ENCODE assay signal across 9 cellular contexts in the genomic region with DNA sequence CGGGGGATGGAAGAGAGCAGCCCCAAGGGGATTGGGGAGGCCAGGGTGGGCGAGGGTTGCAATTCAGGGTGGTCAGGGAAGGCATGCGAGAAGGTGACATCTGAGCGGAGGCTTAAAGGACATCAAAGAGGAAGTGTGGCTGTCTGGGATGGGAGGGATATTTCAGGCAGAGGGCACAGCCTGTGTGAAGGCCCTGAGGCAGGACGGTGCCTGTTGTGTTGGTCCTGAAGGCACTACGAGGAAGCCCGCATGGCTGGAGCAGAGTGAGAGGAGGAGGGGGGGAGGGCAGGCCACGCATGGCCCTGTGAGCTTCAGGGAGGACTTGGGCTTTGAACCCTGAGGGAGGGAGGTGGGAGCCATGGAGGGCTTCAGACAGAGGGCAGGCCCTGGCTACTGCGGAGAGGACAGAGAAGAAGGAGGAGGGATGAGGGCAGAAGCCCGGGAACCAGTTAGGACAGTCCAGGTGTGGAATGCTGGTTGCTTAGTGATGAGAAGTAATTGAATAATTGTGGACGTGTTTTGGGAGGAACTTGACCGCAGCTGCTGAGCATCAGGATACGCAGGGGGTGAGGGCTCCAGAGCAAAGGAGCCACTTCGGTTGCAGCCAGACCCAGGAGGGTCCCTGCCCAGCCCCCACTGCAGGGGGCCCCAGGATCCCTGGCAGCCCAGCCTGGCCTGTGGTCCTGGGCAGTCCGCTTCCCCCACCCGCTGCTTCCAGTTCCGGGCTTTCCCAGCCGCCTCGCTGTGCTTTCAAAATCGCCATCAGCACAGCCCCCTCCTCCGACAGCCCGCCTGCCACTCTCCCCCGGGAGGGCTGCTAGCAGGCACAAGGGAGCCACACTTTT. TPM values are rescaled to one million over a fixed set of nuclear protein-coding genes. Genes with fewer than 3 reads are reported as not detected.
DNase-seq lines count a peak whose midpoint lies in the region; ATAC-seq and TF ChIP-seq lines count a peak whose summit lies in the region.
"Had no signal": no experiment of that assay in that cellular context is flagged by ENCODE, and none has a peak within 500 bp of the region (broad histone marks: within the 10 kb centered on the region; RNA-seq: fewer than 3 reads in every experiment).

No MANE protein-coding gene starts in this region.

- CTCF ChIA-PET in CD4-positive, alpha-beta memory T cell (lab: Charles Lee; ENCODE audit: partially characterized antibody), result no interaction called here

- peak; percentile 67 to 74 for ATAC-seq in right cardiac atrium

- H3K4me1 ChIP-seq in adrenal gland (replicated peaks in 1 of 2), result peaks cover 14 to 23% of the 10 kb centered on the region in 2 donors
- peaks cover 9% of the 10 kb centered on the region for H3K4me1 ChIP-seq in right cardiac atrium (ENCODE audit: control insufficient read depth, insufficient read depth, low read length)
- H3K4me1 ChIP-seq in CD4-positive, alpha-beta memory T cell (ENCODE audit: insufficient read depth, low read length), result no peaks in the 10 kb centered on the region

- H3K27me3 Mint-ChIP-seq in immature natural killer cell (ENCODE audit: low read depth in 3 of 3), result peaks cover 0 to 7% (median 5%) of the 10 kb centered on the region in 3 donors
- peaks cover 10 to 15% of the 10 kb centered on the region in 2 donors for H3K27me3 Mint-ChIP-seq in CD4-positive, alpha-beta memory T cell

- POLR2A ChIA-PET in CD4-positive, alpha-beta memory T cell (lab: Charles Lee; ENCODE audit: partially characterized antibody), result no interaction called here

- TF ChIP-seq POLR2A in adrenal gland (IDR thresholded peaks at IDR 0.05), result peak in 1 of 2 donors; percentile 31

- no peak overlapping the region for H3K4me3 Mint-ChIP-seq in immature natural killer cell
- peak overlapping the region in 1 of 8 donors; percentile 57 for H3K4me3 Mint-ChIP-seq in CD4-positive, alpha-beta memory T cell
- H3K4me3 Mint-ChIP-seq: activated T-cell treated with anti-CD3 and anti-CD28 coated beads, Interleukin-2, amount 50 U/mL, for 4 hours had no signal

- intact Hi-C loops in adrenal gland (cut with DNase I) (no loop called here), right cardiac atrium (cut with DNase I) (loop anchor here in 2 of 4 donors (5.0 to 10.0 kb wide), 2 partner anchors 44 to 51 kb away; a partner anchor contains a TSS)
- intact Hi-C loops in CD4-positive, alpha-beta memory T cell (cut with micrococcal nuclease), result no loop called here

- H3K36me3 Mint-ChIP-seq in immature natural killer cell, result no peaks in the 10 kb centered on the region
- H3K36me3 Mint-ChIP-seq in CD4-positive, alpha-beta memory T cell, result no peaks in the 10 kb centered on the region

- H3K9me3 Mint-ChIP-seq in immature natural killer cell, result no peaks in the 10 kb centered on the region
- no peaks in the 10 kb centered on the region for H3K9me3 Mint-ChIP-seq in CD4-positive, alpha-beta memory T cell
- H3K9me3 Mint-ChIP-seq: activated T-cell treated with anti-CD3 and anti-CD28 coated beads, Interleukin-2, amount 50 U/mL, for 4 hours had no signal

- H3K27ac ChIP-seq in adrenal gland (peak overlapping the region; percentile 14 to 94 (median 27)), right cardiac atrium (ENCODE audit: low read length) (peak overlapping the region; percentile 76)
- no peak overlapping the region for H3K27ac ChIP-seq in CD4-positive, alpha-beta memory T cell (ENCODE audit: low read depth, low read length)

- WGBS in adrenal gland, 4 donors, result 7 to 11% (median 9%) methylated on average over 14 to 23 of the region's 23 CpGs
- 8% methylated on average over 23 of the region's 23 CpGs for WGBS in right cardiac atrium

- no peaks in the 10 kb centered on the region for H3K36me3 ChIP-seq in adrenal gland (replicated peaks in 1 of 2)
- H3K36me3 ChIP-seq in CD4-positive, alpha-beta memory T cell (ENCODE audit: insufficient read depth, low read length), result no peaks in the 10 kb centered on the region

- H3K9me3 ChIP-seq in adrenal gland (replicated peaks in 1 of 3) (no peaks in the 10 kb centered on the region), right cardiac atrium (ENCODE audit: control insufficient read depth, low read length) (no peaks in the 10 kb centered on the region)
- no peaks in the 10 kb centered on the region for H3K9me3 ChIP-seq in CD4-positive, alpha-beta memory T cell (ENCODE audit: control insufficient read depth in 1 of 2, low read length in 2 of 2)

- no peak overlapping the region for H3K27ac Mint-ChIP-seq in immature natural killer cell
- no peak overlapping the region for H3K27ac Mint-ChIP-seq in CD4-positive, alpha-beta memory T cell

- TF ChIP-seq CTCF in AG09309 (IDR thresholded peaks at IDR 0.05; ENCODE audit: control insufficient read depth, insufficient read depth, low read depth, low read length, missing control alignments) (no peak), adrenal gland (IDR thresholded peaks at IDR 0.05) (no peak), retinal pigment epithelial cell (conservative IDR thresholded peaks at IDR 0.05; ENCODE audit: low read depth, low read length) (no peak)

- H3K27me3 ChIP-seq in adrenal gland (no peaks in the 10 kb centered on the region), right cardiac atrium (ENCODE audit: control insufficient read depth, insufficient read depth) (no peaks in the 10 kb centered on the region)
- H3K27me3 ChIP-seq in CD4-positive, alpha-beta memory T cell (ENCODE audit: insufficient read depth, low read length), result no peaks in the 10 kb centered on the region

- H3K4me1 Mint-ChIP-seq in immature natural killer cell, result no peaks in the 10 kb centered on the region
- H3K4me1 Mint-ChIP-seq in CD4-positive, alpha-beta memory T cell, result peaks cover 0 to 3% (median 0%) of the 10 kb centered on the region in 4 donors

- H3K4me3 ChIP-seq in AG09309 (ENCODE audit: control insufficient read depth, low read depth, low read length) (peak overlapping the region; percentile 45), adrenal gland (peak overlapping the region in 2 of 4 donors; percentile 13 to 16), right cardiac atrium (ENCODE audit: low read length) (peak overlapping the region; percentile 8), retinal pigment epithelial cell (ENCODE audit: low read length) (peak overlapping the region; percentile 19)
- no peak overlapping the region for H3K4me3 ChIP-seq in CD4-positive, alpha-beta memory T cell (ENCODE audit: low read length in 2 of 2)

- DNase-seq in AG09309 (ENCODE audit: low read depth) (no peak), M059J (ENCODE audit: low read depth) (peak; percentile 75), adrenal gland (peak in 5 of 7 donors; percentile 40 to 78 (median 53)), right cardiac atrium (peak; percentile 84 to 91 (median 90)), retinal pigment epithelial cell (ENCODE audit: low read depth) (no peak), immature natural killer cell (no peak), NOMO-1 treated with dmso at 0.1 percent for 144 hours (lab: John Stamatoyannopoulos, UW; ENCODE audit: unreplicated experiment) (no peak)
- DNase-seq in CD4-positive, alpha-beta memory T cell, result no peak
- DNase-seq: activated T-cell treated with anti-CD3 and anti-CD28 coated beads, Interleukin-2, amount 50 U/mL, for 4 hours had no signal

RNA-seq across cellular contexts. Expression of a gene that starts 6.2 kb away (rescaled TPM):
- 0.10 and 2.8 TPM in 2 replicates for total RNA-seq in M059J (2014; rRNA removed; shearing (Covaris generic))
- total RNA-seq in adrenal gland (1 to 10 TPM in 6 of 8 donors, under 1 TPM in 2; 0.48 to 3.2 (median 2.0) TPM), right cardiac atrium (1 to 10 TPM in 2 of 4 donors, under 1 TPM in 2; 0.28 to 2.2 (median 1.2) TPM)
- polyA plus RNA-seq in adrenal gland (10 to 100 TPM in 1 of 3 donors, 1 to 10 TPM in 2; 1.2 to 13.9 (median 6.3) TPM), right cardiac atrium (2.1 TPM), immature natural killer cell (1 to 10 TPM in 2 of 3 donors, under 1 TPM in 1; 0.34 to 2.3 (median 1.8) TPM)
- not detected for total RNA-seq in CD4-positive, alpha-beta memory T cell
- not detected for polyA plus RNA-seq in CD4-positive, alpha-beta memory T cell

RNA-seq across cellular contexts. Expression of a gene that starts 38.8 kb away (rescaled TPM):
- total RNA-seq in M059J (2014; rRNA removed; shearing (Covaris generic)), result 4.9 and 7.6 TPM in 2 replicates
- total RNA-seq in adrenal gland (10 to 100 TPM in 1 of 8 donors, 1 to 10 TPM in 7; 1.1 to 10.6 (median 3.8) TPM), right cardiac atrium (1 to 10 TPM; 2.1 to 4.0 (median 2.9) TPM)
- polyA plus RNA-seq in adrenal gland (1 to 10 TPM; 2.9 to 3.2 (median 3.1) TPM), right cardiac atrium (2.1 TPM), immature natural killer cell (1 to 10 TPM in 2 of 3 donors, not detected in 1; 1.1 to 2.1 TPM)
- total RNA-seq in CD4-positive, alpha-beta memory T cell, result 1 to 10 TPM; 5.8 to 6.4 TPM
- 1 to 10 TPM in 1 of 2 donors, under 1 TPM in 1; 0.21 to 2.4 TPM for polyA plus RNA-seq in CD4-positive, alpha-beta memory T cell

RNA-seq across cellular contexts. Expression of a gene that starts 45.5 kb away (rescaled TPM):
- not detected in 2 replicates for total RNA-seq in M059J (2014; rRNA removed; shearing (Covaris generic))
- 100 to 1,000 TPM in 1 of 8 donors, 10 to 100 TPM in 7; 28.0 to 104 (median 57.2) TPM for total RNA-seq in adrenal gland
- 100 to 1,000 TPM in 1 of 3 donors, 10 to 100 TPM in 1, 1 to 10 TPM in 1; 8.4 to 106 (median 70.3) TPM for polyA plus RNA-seq in adrenal gland
- 100 to 1,000 TPM in 1 of 4 donors, 10 to 100 TPM in 3; 78.4 to 102 (median 88.1) TPM for total RNA-seq in right cardiac atrium
- 68.6 TPM for polyA plus RNA-seq in right cardiac atrium
- polyA plus RNA-seq in immature natural killer cell, result 1 to 10 TPM; 1.2 to 2.4 (median 1.3) TPM
- 10 to 100 TPM; 20.9 to 23.1 TPM for total RNA-seq in CD4-positive, alpha-beta memory T cell
- polyA plus RNA-seq in CD4-positive, alpha-beta memory T cell, result 1 to 10 TPM; 5.5 to 7.0 TPM

Comparison
In these comparisons a context has a peak if more than half of its experiments do, and no peak if none do; other contexts are left out.
1. DNase-seq: peak in M059J (single experiment), adrenal gland (5 of 7) and right cardiac atrium (3 of 3); none in AG09309 (single experiment), retinal pigment epithelial cell (single experiment), immature natural killer cell (0 of 3), CD4-positive, alpha-beta memory T cell (0 of 5) and NOMO-1 treated with dmso at 0.1 percent for 144 hours (single experiment).
2. H3K4me3 ChIP-seq: peak in AG09309 (single experiment), right cardiac atrium (single experiment) and retinal pigment epithelial cell (single experiment); none in CD4-positive, alpha-beta memory T cell (0 of 2).
3. RNA of a gene that starts 45.5 kb away (total RNA-seq): 78.4 to 102 TPM in right cardiac atrium, 28.0 to 104 TPM in adrenal gland and 20.9 to 23.1 TPM in CD4-positive, alpha-beta memory T cell; not detected in M059J; every median in the first group is over 10 times any median in the second.